In the genomic region with DNA sequence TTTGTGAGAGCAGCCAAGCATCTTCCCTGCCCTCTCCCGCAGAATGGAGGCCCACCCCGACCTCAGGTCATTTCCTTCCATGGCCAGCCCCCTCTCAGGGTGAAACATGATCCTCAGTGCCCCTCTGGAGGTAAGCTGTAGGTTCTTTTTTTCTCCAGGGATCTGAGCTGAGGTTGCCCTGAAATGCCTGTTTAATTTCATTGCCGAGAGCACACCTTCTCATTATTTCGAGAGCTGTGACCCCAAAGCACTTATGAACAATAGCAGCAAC, we compare ENCODE assay signal across 8 cellular contexts.
DNase-seq lines count a peak whose midpoint lies in the region; ATAC-seq and TF ChIP-seq lines count a peak whose summit lies in the region.

No MANE protein-coding gene starts in this region.

- no peak for ATAC-seq in GM19452 (IDR thresholded peaks at IDR 0.05; ENCODE audit: unreplicated experiment)

- in situ Hi-C loops in GM23248 (cut with MboI), result loop anchor here (10.0 to 25.0 kb wide), 3 partner anchors 153 to 706 kb away; no protein-coding TSS in a partner anchor

- peaks cover 15% of the 10 kb centered on the region for H3F3A ChIP-seq in GM23248 (ENCODE audit: insufficient read depth)
- H3F3A ChIP-seq in PC-9 (ENCODE audit: insufficient read depth, low read depth), result 0 out of 2 replicates have a peak, but pooled peaks cover 10% of the 10 kb centered on the region

- H3K79me2 ChIP-seq in GM23248 (ENCODE audit: insufficient read depth), result no peaks in the 10 kb centered on the region
- H3K79me2 ChIP-seq in PC-9 (ENCODE audit: low read depth), result no peaks in the 10 kb centered on the region

- BruUV-seq in PC-9 (replicated peaks; lab: Mats Ljungman, UMichigan), result no TSS peak

- no peaks in the 10 kb centered on the region for H3K9me2 ChIP-seq in GM23248 (ENCODE audit: insufficient read depth)
- H3K9me2 ChIP-seq in PC-9 (ENCODE audit: insufficient read depth), result no peaks in the 10 kb centered on the region

- DNase-seq in GM23248, result no peak
- DNase-seq in PC-9, result no peak
- DNase-seq in iPS-NIHi11 (ENCODE audit: low spot score), result peak; percentile 52
- DNase-seq in prostate gland (ENCODE audit: low spot score), result no peak
- DNase-seq in posterior cingulate gyrus, result no peak
- no peak for DNase-seq in foreskin melanocyte
- no peak for DNase-seq in activated CD4-positive, alpha-beta T cell treated with anti-CD3 and anti-CD28 coated beads, Interleukin-2, amount 50 U/mL, for 48 hours

- H2AFZ ChIP-seq in GM23248 (peak overlapping the region; percentile 83; the same call in 1 of the 2 replicates), PC-9 (peak overlapping the region; percentile 69; the same call in 1 of the 2 replicates)

- no peak overlapping the region for H3K9ac ChIP-seq in GM23248

- intact Hi-C loops in PC-9 (cut with micrococcal nuclease; ENCODE audit: unreplicated experiment) (loop anchor here (1.0 to 10.0 kb wide), 10 partner anchors 31 to 1243 kb away; a partner anchor contains a TSS), prostate gland (cut with DNase I) (loop anchor here (5.0 kb wide), 1 partner anchor 231 kb away; no protein-coding TSS in a partner anchor), posterior cingulate gyrus (cut with DNase I) (loop anchor here (1.0 to 10.0 kb wide), 4 partner anchors 156 to 713 kb away; no protein-coding TSS in a partner anchor)

- H3K36me3 ChIP-seq in GM23248 (ENCODE audit: low read depth) (no peaks in the 10 kb centered on the region), PC-9 (ENCODE audit: low read depth) (no peaks in the 10 kb centered on the region), prostate gland (no peaks in the 10 kb centered on the region)

- H3K4me1 ChIP-seq in GM23248 (ENCODE audit: insufficient read depth) (peaks cover 12% of the 10 kb centered on the region), PC-9 (replicated peaks; ENCODE audit: insufficient read depth) (peaks cover 22% of the 10 kb centered on the region), prostate gland (replicated peaks) (peaks cover 5% of the 10 kb centered on the region)

- no peak overlapping the region for H3K4me2 ChIP-seq in GM23248 (ENCODE audit: unreplicated experiment)
- H3K4me2 ChIP-seq in PC-9, result peak overlapping the region; percentile 80; the same call in 1 of the 2 replicates

- H3K27me3 ChIP-seq in GM23248 (replicated peaks; ENCODE audit: insufficient read depth), result no peaks in the 10 kb centered on the region
- H3K27me3 ChIP-seq in PC-9 (ENCODE audit: insufficient read depth, low read depth), result no peaks in the 10 kb centered on the region
- no peaks in the 10 kb centered on the region for H3K27me3 ChIP-seq in prostate gland (replicated peaks; ENCODE audit: insufficient read depth)

- no peak overlapping the region for H3K27ac ChIP-seq in GM23248
- peak overlapping the region; percentile 36; the same call in 1 of the 2 replicates for H3K27ac ChIP-seq in PC-9
- H3K27ac ChIP-seq in prostate gland, result peak overlapping the region; percentile 13 to 63

- TF ChIP-seq CTCF in PC-9 (conservative IDR thresholded peaks at IDR 0.05) (no peak), prostate gland (IDR thresholded peaks at IDR 0.05) (no peak)

- POLR2A ChIA-PET in PC-9 (lab: Charles Lee; ENCODE audit: unreplicated experiment), result interaction anchor here (0.6 to 0.9 kb wide), 3 partner anchors 58 to 154 kb away, joined by 3 to 4 read pairs (median 3); no protein-coding TSS in a partner anchor

- TF ChIP-seq POLR2A in prostate gland (IDR thresholded peaks at IDR 0.05), result no peak

- H3K4me3 ChIP-seq in GM23248 (no peak overlapping the region), PC-9 (no peak overlapping the region; the same call in 1 of the 2 replicates), prostate gland (no peak overlapping the region)

- H3K9me3 ChIP-seq in GM23248 (ENCODE audit: low read depth) (no peaks in the 10 kb centered on the region), PC-9 (ENCODE audit: insufficient read depth, low read depth) (no peaks in the 10 kb centered on the region), prostate gland (no peaks in the 10 kb centered on the region)

- 96% methylated on average over 4 of the region's 4 CpGs for WGBS in GM23248 (ENCODE audit: low coverage in 1 of 2, low lambda C conversion rate in 2 of 2, missing lambda C conversion rate in 2 of 2), 2 experiments
- 72% methylated on average over 4 of the region's 4 CpGs for WGBS in prostate gland

- CTCF ChIA-PET in PC-9 (lab: Charles Lee), result interaction anchor here (0.6 to 1.7 kb wide), 10 partner anchors 29 to 281 kb away, joined by 3 to 9 read pairs (median 6); a partner anchor contains a TSS

- H4K20me1 ChIP-seq in GM23248 (ENCODE audit: insufficient read depth) (no peaks in the 10 kb centered on the region), PC-9 (ENCODE audit: insufficient read depth) (no peaks in the 10 kb centered on the region)
